In the genomic region with DNA sequence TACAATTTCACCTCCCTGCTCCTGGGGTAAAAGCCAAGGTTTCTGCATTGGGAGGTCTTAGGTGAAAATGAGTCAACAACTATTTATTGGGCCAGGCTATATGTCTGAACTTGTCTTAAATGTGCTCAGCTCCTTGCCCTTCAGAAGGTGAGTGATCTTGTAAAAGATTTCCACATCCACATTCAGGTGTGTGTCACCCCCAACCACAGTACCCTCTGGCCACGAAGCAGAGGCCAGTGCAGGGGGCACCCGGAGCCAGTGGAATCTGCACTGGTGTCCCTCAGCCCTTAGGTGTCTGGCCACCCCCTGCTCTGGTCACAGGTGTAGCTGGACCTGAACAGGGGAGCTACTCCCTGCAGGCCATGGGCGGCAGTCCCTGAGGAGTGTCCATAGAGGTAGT, we compare ENCODE assay signal across 16 cellular contexts.
DNase-seq lines count a peak whose midpoint lies in the region; ATAC-seq, FAIRE-seq and TF ChIP-seq lines count a peak whose summit lies in the region.
"Had no signal": no experiment of that assay in that cellular context is flagged by ENCODE, and none has a peak within 500 bp of the region (broad histone marks: within the 10 kb centered on the region; RNA-seq: fewer than 3 reads in every experiment).

No MANE protein-coding gene starts in this region.

- H3K4me1 ChIP-seq in mammary epithelial cell (ENCODE audit: insufficient read depth, low read length), result no peaks in the 10 kb centered on the region
- no peaks in the 10 kb centered on the region for H3K4me1 ChIP-seq in foreskin keratinocyte
- H3K4me1 ChIP-seq in upper lobe of right lung, result no peaks in the 10 kb centered on the region
- H3K4me1 ChIP-seq: BLaER1 had no signal

- H3K4me2 ChIP-seq in mammary epithelial cell (ENCODE audit: insufficient read depth, low read depth, low read length), result no peak overlapping the region
- H3K4me2 ChIP-seq: BLaER1 had no signal

- no TSS peak for BruUV-seq in mammary epithelial cell (replicated peaks; lab: Mats Ljungman, UMichigan)

- no peaks in the 10 kb centered on the region for H4K20me1 ChIP-seq in mammary epithelial cell (ENCODE audit: insufficient read depth, low read length)
- H4K20me1 ChIP-seq: BLaER1 had no signal

- intact Hi-C loops in mammary epithelial cell (cut with micrococcal nuclease) (no loop called here), upper lobe of right lung (cut with DNase I) (no loop called here)

- POLR2A ChIA-PET in RWPE1 (lab: Yijun Ruan, JAX; ENCODE audit: low non-redundant PET), result no interaction called here

- H3K9ac ChIP-seq in mammary epithelial cell (ENCODE audit: insufficient read depth, low read length), result no peak overlapping the region
- H3K9ac ChIP-seq: BLaER1 had no signal

- CTCF ChIA-PET in RWPE1 (lab: Yijun Ruan, JAX), result interaction anchor here (0.6 kb wide), 1 partner anchor 196 kb away, joined by 3 read pairs; no protein-coding TSS in a partner anchor
- CTCF ChIA-PET in mammary epithelial cell (lab: Charles Lee; ENCODE audit: low non-redundant PET), result no interaction called here

- peaks cover 19% of the 10 kb centered on the region for H3K9me3 ChIP-seq in mammary epithelial cell (replicated peaks; ENCODE audit: insufficient read depth, low read length)
- no peaks in the 10 kb centered on the region for H3K9me3 ChIP-seq in upper lobe of right lung
- H3K9me3 ChIP-seq: BLaER1 had no signal

- no peak overlapping the region for H3K27ac ChIP-seq in RWPE1
- no peak overlapping the region for H3K27ac ChIP-seq in mammary epithelial cell (ENCODE audit: insufficient read depth, low read depth, low read length)
- H3K27ac ChIP-seq in foreskin keratinocyte, result no peak overlapping the region
- no peak overlapping the region for H3K27ac ChIP-seq in upper lobe of right lung
- H3K27ac ChIP-seq: BLaER1 had no signal

- H3K4me3 ChIP-seq in mammary epithelial cell (replicated peaks in 1 of 3; ENCODE audit: insufficient read depth in 1 of 3, low read depth in 2 of 3, low read length in 3 of 3), result no peak overlapping the region
- no peak overlapping the region for H3K4me3 ChIP-seq in upper lobe of right lung
- H3K4me3 ChIP-seq: BLaER1 had no signal

- FAIRE-seq in urothelium cell line (lab: Jason Lieb, UNC), result no peak
- FAIRE-seq: H1, HTR-8/SVneo had no signal

- no peak for TF ChIP-seq CTCF in RWPE1 (conservative IDR thresholded peaks at IDR 0.05; ENCODE audit: low read depth)
- no peak for TF ChIP-seq CTCF in mammary epithelial cell (conservative IDR thresholded peaks at IDR 0.05 in 1 of 2, IDR thresholded peaks at IDR 0.05 in 1 of 2; ENCODE audit: extremely low read depth in 1 of 2, insufficient read depth in 1 of 2, low read depth in 1 of 2, low read length in 2 of 2)
- TF ChIP-seq CTCF in foreskin keratinocyte (conservative IDR thresholded peaks at IDR 0.05), result no peak
- no peak for TF ChIP-seq CTCF in upper lobe of right lung (IDR thresholded peaks at IDR 0.05)

- H3K36me3 ChIP-seq in mammary epithelial cell (ENCODE audit: insufficient read depth, low read length), result no peaks in the 10 kb centered on the region
- H3K36me3 ChIP-seq in upper lobe of right lung, result no peaks in the 10 kb centered on the region
- H3K36me3 ChIP-seq: BLaER1 had no signal

- no peaks in the 10 kb centered on the region for H3K79me2 ChIP-seq in mammary epithelial cell (ENCODE audit: insufficient read depth, low read length)

- peak; percentile 55 for DNase-seq in RWPE1 (ENCODE audit: low spot score)
- DNase-seq in mammary epithelial cell, result peak; percentile 2
- DNase-seq in foreskin keratinocyte, result peak; percentile 0 to 50
- DNase-seq in upper lobe of right lung, result no peak
- no peak for DNase-seq in activated T-cell treated with anti-CD3 and anti-CD28 coated beads, Interleukin-2, amount 50 U/mL, for 48 hours
- DNase-seq in urothelium cell line (ENCODE audit: low spot score), result no peak
- DNase-seq: 8988T; CD4-positive, alpha-beta memory T cell; DMS153; DMS79; GDM1; H9 had no signal

- dilution Hi-C loops in mammary epithelial cell (cut with HindIII; ENCODE audit: low sequenced_read_pairs), result no loop called here

- H3K27me3 ChIP-seq in mammary epithelial cell (ENCODE audit: insufficient read depth, low read length) (no peaks in the 10 kb centered on the region), foreskin keratinocyte (no peaks in the 10 kb centered on the region), upper lobe of right lung (no peaks in the 10 kb centered on the region)
- H3K27me3 ChIP-seq: BLaER1 had no signal

- WGBS in mammary epithelial cell (ENCODE audit: low coverage, missing lambda C conversion rate), result 43% methylated on average over 2 of the region's 3 CpGs

- in situ Hi-C loops in mammary epithelial cell (cut with MboI; ENCODE audit: low sequenced_read_pairs in 2 of 2), result no loop called here

- peak; percentile 23 for ATAC-seq in foreskin keratinocyte
- ATAC-seq in upper lobe of right lung, result peak; percentile 16
- no peak for ATAC-seq in HG02938 (IDR thresholded peaks at IDR 0.05; ENCODE audit: unreplicated experiment)

- no peak overlapping the region for H2AFZ ChIP-seq in mammary epithelial cell (ENCODE audit: low read depth, low read length)

Comparison
In these comparisons a context has a peak if more than half of its experiments do, and no peak if none do; other contexts are left out.
1. DNase-seq: peak in RWPE1 (single experiment), mammary epithelial cell (single experiment) and foreskin keratinocyte (2 of 2); none in upper lobe of right lung (single experiment), activated T-cell treated with anti-CD3 and anti-CD28 coated beads, Interleukin-2, amount 50 U/mL, for 48 hours (0 of 2) and urothelium cell line (single experiment).